ENCODE assay signal across 13 cellular contexts in genomic region chr3:140724856-140725812, GRCh38. TPM values are rescaled to one million over a fixed set of nuclear protein-coding genes. Genes with fewer than 3 reads are reported as not detected.
DNase-seq lines count a peak whose midpoint lies in the region; ATAC-seq and TF ChIP-seq lines count a peak whose summit lies in the region.
"Had no signal": no experiment of that assay in that cellular context is flagged by ENCODE, and none has a peak within 500 bp of the region (broad histone marks: within the 10 kb centered on the region; RNA-seq: fewer than 3 reads in every experiment).

No MANE protein-coding gene starts in this region.

- no peaks in the 10 kb centered on the region for H3K9me3 Mint-ChIP-seq in stimulated activated naive CD8-positive, alpha-beta T cell treated with anti-CD3 and anti-CD28 coated beads, Interleukin-15, amount 100 ng/mL, for 72 hours
- H3K9me3 Mint-ChIP-seq: activated naive CD4-positive, alpha-beta T cell treated with anti-CD3 and anti-CD28 coated beads, Interleukin-2, amount 50 U/mL, for 72 hours had no signal

- H4K20me1 ChIP-seq in mammary epithelial cell (ENCODE audit: insufficient read depth, low read length) = no peaks in the 10 kb centered on the region

- in situ Hi-C loops in mammary epithelial cell (cut with MboI; ENCODE audit: low sequenced_read_pairs in 2 of 2) = no loop called here

- peaks cover 5% of the 10 kb centered on the region for H3K4me1 Mint-ChIP-seq in stimulated activated naive CD8-positive, alpha-beta T cell treated with anti-CD3 and anti-CD28 coated beads, Interleukin-15, amount 100 ng/mL, for 72 hours

- no peaks in the 10 kb centered on the region for H3K4me1 ChIP-seq in mammary epithelial cell (ENCODE audit: insufficient read depth, low read length)

- ATAC-seq in GM18508 (IDR thresholded peaks at IDR 0.05; ENCODE audit: insufficient read depth, unreplicated experiment) (peak; percentile 75), GM19463 (IDR thresholded peaks at IDR 0.05; ENCODE audit: unreplicated experiment) (peak; percentile 81), HG02885 (IDR thresholded peaks at IDR 0.05; ENCODE audit: poor library complexity, unreplicated experiment) (peak; percentile 59), HG03565 (IDR thresholded peaks at IDR 0.05; ENCODE audit: unreplicated experiment) (peak; percentile 65)
- no peak for ATAC-seq in stimulated activated naive CD8-positive, alpha-beta T cell treated with anti-CD3 and anti-CD28 coated beads, Interleukin-15, amount 100 ng/mL, for 72 hours
- ATAC-seq: activated naive CD4-positive, alpha-beta T cell treated with anti-CD3 and anti-CD28 coated beads, Interleukin-2, amount 50 U/mL, for 72 hours; left colon had no signal

- no peak overlapping the region for H3K27ac ChIP-seq in mammary epithelial cell (ENCODE audit: insufficient read depth, low read depth, low read length)

- no peaks in the 10 kb centered on the region for H3K79me2 ChIP-seq in mammary epithelial cell (ENCODE audit: insufficient read depth, low read length)

- no peak overlapping the region for H2AFZ ChIP-seq in mammary epithelial cell (ENCODE audit: low read depth, low read length)

- dilution Hi-C loops in mammary epithelial cell (cut with HindIII; ENCODE audit: low sequenced_read_pairs) = no loop called here

- no peaks in the 10 kb centered on the region for H3K27me3 ChIP-seq in mammary epithelial cell (ENCODE audit: insufficient read depth, low read length)

- CTCF ChIA-PET in mammary epithelial cell (lab: Charles Lee; ENCODE audit: low non-redundant PET) = no interaction called here

- no peak overlapping the region for H3K4me3 Mint-ChIP-seq in stimulated activated naive CD8-positive, alpha-beta T cell treated with anti-CD3 and anti-CD28 coated beads, Interleukin-15, amount 100 ng/mL, for 72 hours
- H3K4me3 Mint-ChIP-seq: HFFc6 had no signal

- DNase-seq in stimulated activated naive CD8-positive, alpha-beta T cell treated with anti-CD3 and anti-CD28 coated beads, Interleukin-15, amount 100 ng/mL, for 72 hours = no peak
- DNase-seq in mammary epithelial cell = no peak
- DNase-seq in stimulated activated naive CD4-positive, alpha-beta T cell (lab: John Stamatoyannopoulos, UW) = no peak
- DNase-seq in activated CD4-positive, alpha-beta T cell treated with anti-CD3 and anti-CD28 coated beads, Interleukin-2, amount 50 U/mL, for 4 hours = no peak
- DNase-seq: activated CD4-positive, alpha-beta T cell treated with anti-CD3 and anti-CD28 coated beads, Interleukin-2, amount 50 U/mL, for 1 hour; HFFc6; left colon had no signal

- H3K4me2 ChIP-seq in mammary epithelial cell (ENCODE audit: insufficient read depth, low read depth, low read length) = no peak overlapping the region

- no peak overlapping the region for H3K9ac ChIP-seq in mammary epithelial cell (ENCODE audit: insufficient read depth, low read length)

- H3K36me3 ChIP-seq in mammary epithelial cell (ENCODE audit: insufficient read depth, low read length) = no peaks in the 10 kb centered on the region

- 78% methylated on average over 4 of the region's 4 CpGs for WGBS in mammary epithelial cell (ENCODE audit: low coverage, missing lambda C conversion rate)

- intact Hi-C loops in mammary epithelial cell (cut with micrococcal nuclease) = no loop called here

- H3K27ac Mint-ChIP-seq in stimulated activated naive CD8-positive, alpha-beta T cell treated with anti-CD3 and anti-CD28 coated beads, Interleukin-15, amount 100 ng/mL, for 72 hours = no peak overlapping the region
- H3K27ac Mint-ChIP-seq: activated naive CD4-positive, alpha-beta T cell treated with anti-CD3 and anti-CD28 coated beads, Interleukin-2, amount 50 U/mL, for 72 hours; HFFc6 had no signal

- H3K9me3 ChIP-seq in mammary epithelial cell (replicated peaks; ENCODE audit: insufficient read depth, low read length) = no peaks in the 10 kb centered on the region

- H3K4me3 ChIP-seq in mammary epithelial cell (replicated peaks in 1 of 3; ENCODE audit: insufficient read depth in 1 of 3, low read depth in 2 of 3, low read length in 3 of 3) = no peak overlapping the region

- no TSS peak for BruUV-seq in mammary epithelial cell (replicated peaks; lab: Mats Ljungman, UMichigan)

- H3K27me3 Mint-ChIP-seq in stimulated activated naive CD8-positive, alpha-beta T cell treated with anti-CD3 and anti-CD28 coated beads, Interleukin-15, amount 100 ng/mL, for 72 hours = no peaks in the 10 kb centered on the region

- no peak for TF ChIP-seq CTCF in mammary epithelial cell (conservative IDR thresholded peaks at IDR 0.05 in 1 of 2, IDR thresholded peaks at IDR 0.05 in 1 of 2; ENCODE audit: extremely low read depth in 1 of 2, insufficient read depth in 1 of 2, low read depth in 1 of 2, low read length in 2 of 2)

RNA-seq across cellular contexts. Expression of gene TRIM42, which starts 47.3 kb away (rescaled TPM):
- total RNA-seq in mammary epithelial cell = not detected
- not detected for polyA plus RNA-seq in mammary epithelial cell
- not detected for polyA minus RNA-seq in mammary epithelial cell
- total RNA-seq: activated naive CD4-positive, alpha-beta T cell treated with anti-CD3 and anti-CD28 coated beads, Interleukin-2, amount 50 U/mL, for 72 hours; HFFc6; left colon had no signal
- polyA plus RNA-seq: BJ had no signal
